ENCODE assay signal across 8 cellular contexts in genomic region chr7:12715372-12716133, GRCh38. TPM values are rescaled to one million over a fixed set of nuclear protein-coding genes. Genes with fewer than 3 reads are reported as not detected.
A peak's percentile ranks its signal among the peaks of the same experiment; 100 is the strongest.
DNase-seq lines count a peak whose midpoint lies in the region; TF ChIP-seq lines count a peak whose summit lies in the region.

No MANE protein-coding gene starts in this region.

- peak overlapping the region; percentile 27 for H3K9ac ChIP-seq in SK-N-MC (ENCODE audit: insufficient read length)

- DNase-seq in AG09319 (ENCODE audit: extremely low read depth, low read depth) (peak; percentile 83), HL-60 (ENCODE audit: low read depth in 1 of 2, low spot score in 1 of 2) (peak; percentile 3 to 28), SK-N-MC (ENCODE audit: low read depth, low spot score) (peak; percentile 59), coronary artery (ENCODE audit: low spot score) (peak; percentile 86), kidney epithelial cell (ENCODE audit: low read depth) (peak; percentile 85), smooth muscle cell of the brain vasculature (ENCODE audit: low read depth, low spot score) (peak; percentile 94), NCI-H1436 treated with DMSO at 0.1 percent for 48 hours (lab: John Stamatoyannopoulos, UW) (no peak), germinal center (ENCODE audit: low spot score) (no peak)

- H3K27ac ChIP-seq in HL-60 (replicated peaks), result no peak overlapping the region
- peak overlapping the region; percentile 40; the same call in 1 of the 2 replicates for H3K27ac ChIP-seq in SK-N-MC
- H3K27ac ChIP-seq in coronary artery, result peak overlapping the region; percentile 59 to 73

- H3K36me3 ChIP-seq in SK-N-MC (ENCODE audit: insufficient read depth, low read length) (no peaks in the 10 kb centered on the region), kidney epithelial cell (ENCODE audit: control insufficient read depth, insufficient read depth, low read length) (no peaks in the 10 kb centered on the region)

- no peak overlapping the region for H3K4me3 ChIP-seq in HL-60 (replicated peaks; ENCODE audit: insufficient read depth, low read length)
- H3K4me3 ChIP-seq in SK-N-MC, result peak overlapping the region; percentile 65
- peak overlapping the region; percentile 52 for H3K4me3 ChIP-seq in coronary artery
- no peak overlapping the region for H3K4me3 ChIP-seq in kidney epithelial cell (ENCODE audit: low read depth, low read length)

- no peaks in the 10 kb centered on the region for H3K9me3 ChIP-seq in SK-N-MC (ENCODE audit: low read depth, low read length)

- H3K27me3 ChIP-seq in HL-60 (ENCODE audit: insufficient read depth, poor library complexity, severe bottlenecking) (no peaks in the 10 kb centered on the region), kidney epithelial cell (ENCODE audit: control insufficient read depth, insufficient read depth, low read length) (no peaks in the 10 kb centered on the region)

- TF ChIP-seq CTCF in AG09319 (IDR thresholded peaks at IDR 0.05; ENCODE audit: low read depth, low read length), result no peak
- no peak for TF ChIP-seq CTCF in HL-60 (IDR thresholded peaks at IDR 0.05; ENCODE audit: insufficient read depth, low read length)
- no peak for TF ChIP-seq CTCF in coronary artery (IDR thresholded peaks at IDR 0.05)
- no peak for TF ChIP-seq CTCF in kidney epithelial cell (IDR thresholded peaks at IDR 0.05; ENCODE audit: insufficient read depth, low read length, poor library complexity, severe bottlenecking)

RNA-seq across cellular contexts. Expression of gene ARL4A, which starts 28.1 kb away (rescaled TPM):
- total RNA-seq in kidney epithelial cell, result 18.6 and 22.8 TPM in 2 replicates

Comparison
In these comparisons a context has a peak if more than half of its experiments do, and no peak if none do; other contexts are left out.
1. DNase-seq: peak in AG09319 (single experiment), HL-60 (2 of 2), SK-N-MC (single experiment), coronary artery (single experiment), kidney epithelial cell (single experiment) and smooth muscle cell of the brain vasculature (single experiment); none in NCI-H1436 treated with DMSO at 0.1 percent for 48 hours (single experiment) and germinal center (single experiment).
2. H3K4me3 ChIP-seq: peak in SK-N-MC (single experiment) and coronary artery (single experiment); none in HL-60 (single experiment) and kidney epithelial cell (single experiment).